1 cellular context compared by ENCODE assay signal in genomic region chr2:151771599-151772358, GRCh38.
TF ChIP-seq lines count a peak whose summit lies in the region.

No MANE protein-coding gene starts in this region.

TF ChIP-seq in HepG2, 621 proteins besides CTCF, POLR2A, EP300 and RAD21 (continued from another document):
- TF ChIP-seq SOX5 (CRISPR knock-in tag; IDR thresholded peaks at IDR 0.05; ENCODE audit: borderline replicate concordance) (no peak), NAIF1 (CRISPR knock-in tag; IDR thresholded peaks at IDR 0.05; ENCODE audit: borderline replicate concordance) (no peak), ZBTB1 (CRISPR knock-in tag; IDR thresholded peaks at IDR 0.05; ENCODE audit: borderline replicate concordance) (no peak), HIVEP1 (CRISPR knock-in tag; IDR thresholded peaks at IDR 0.05) (no peak), ZNF598 (CRISPR knock-in tag; IDR thresholded peaks at IDR 0.05; ENCODE audit: borderline replicate concordance) (no peak), GTF3A (CRISPR knock-in tag; conservative IDR thresholded peaks at IDR 0.05) (no peak), ZFP37 (CRISPR knock-in tag; IDR thresholded peaks at IDR 0.05; ENCODE audit: borderline replicate concordance) (no peak), CBX1 (IDR thresholded peaks at IDR 0.05; ENCODE audit: low read depth) (no peak), ASH2L (IDR thresholded peaks at IDR 0.05; ENCODE audit: insufficient read length, low read depth, low read length) (no peak), MNT (IDR thresholded peaks at IDR 0.05) (no peak), NR1H2 (CRISPR knock-in tag; IDR thresholded peaks at IDR 0.05; ENCODE audit: borderline replicate concordance, low read depth) (no peak), FOXC1 (CRISPR knock-in tag; IDR thresholded peaks at IDR 0.05; ENCODE audit: borderline replicate concordance) (no peak), SOX13 (IDR thresholded peaks at IDR 0.05) (no peak), SOX13 (CRISPR knock-in tag; conservative IDR thresholded peaks at IDR 0.05 in 1 of 2, IDR thresholded peaks at IDR 0.05 in 1 of 2) (no peak), CC2D1A (CRISPR knock-in tag; IDR thresholded peaks at IDR 0.05) (no peak)
